Comparison of ENCODE assay signal across 8 cellular contexts in the genomic region with DNA sequence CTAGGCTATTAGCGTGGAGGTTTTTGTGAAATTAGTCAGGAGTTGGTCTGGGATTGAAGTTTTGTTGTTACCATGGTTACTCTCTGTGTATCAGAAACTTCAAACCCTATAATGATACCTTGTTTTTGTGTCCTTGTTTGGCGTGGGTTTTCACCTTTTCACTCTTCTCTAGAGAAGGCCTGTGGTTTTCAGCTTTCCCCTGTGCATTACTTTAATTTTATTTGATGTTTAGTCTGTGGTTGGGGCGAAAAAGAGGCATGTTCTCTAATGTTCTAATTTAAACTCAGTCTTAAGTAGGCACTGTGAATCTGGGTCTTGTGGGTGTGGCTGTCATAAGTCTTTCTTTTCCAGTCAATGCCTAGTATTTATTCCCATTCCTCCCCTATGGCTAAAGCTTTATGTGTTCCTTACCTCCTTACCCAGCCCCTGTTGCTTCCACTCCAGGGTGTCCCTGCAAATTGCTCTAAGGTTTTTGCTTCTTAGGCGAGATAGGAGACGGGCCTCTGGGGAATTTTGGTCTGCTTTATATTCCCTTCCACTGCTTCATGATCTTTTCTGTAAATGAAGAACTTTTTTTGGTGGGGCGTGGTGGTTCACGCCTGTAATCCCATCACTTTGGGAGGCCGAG.
A peak's percentile ranks its signal among the peaks of the same experiment; 100 is the strongest.
DNase-seq lines count a peak whose midpoint lies in the region; ATAC-seq lines count a peak whose summit lies in the region.

No MANE protein-coding gene starts in this region.

- DNase-seq in HAP-1 (ENCODE audit: low spot score in 2 of 2) (peak; percentile 24 to 32), M059J (ENCODE audit: low read depth) (peak; percentile 60), mesenchymal stem cell (peak; percentile 6), NCI-H2171 (lab: John Stamatoyannopoulos, UW) (no peak)
- DNase-seq in stimulated activated CD4-positive, alpha-beta T cell treated with anti-CD3 and anti-CD28 coated beads, Interleukin-4, amount 100 ng/mL, for 1 hour: no peak

- no peak overlapping the region for H2BK120ac ChIP-seq in mesenchymal stem cell (ENCODE audit: low read depth, low read length)

- no peak overlapping the region for H3K23ac ChIP-seq in mesenchymal stem cell (ENCODE audit: low read length in 2 of 2)

- H3K4me1 ChIP-seq in HAP-1 (peaks cover 22% of the 10 kb centered on the region), mesenchymal stem cell (ENCODE audit: control insufficient read depth, insufficient read depth, low read depth, low read length) (no peaks in the 10 kb centered on the region)

- H3K14ac ChIP-seq in mesenchymal stem cell (ENCODE audit: low read length in 2 of 2): no peak overlapping the region

- no peak overlapping the region for H2BK5ac ChIP-seq in mesenchymal stem cell (ENCODE audit: low read depth, low read length, poor library complexity, severe bottlenecking)

- 98% methylated on average over 5 of the region's 8 CpGs for WGBS in mesenchymal stem cell

- H4K91ac ChIP-seq in mesenchymal stem cell (ENCODE audit: low read length): no peak overlapping the region

- H3K27me3 ChIP-seq in HAP-1 (ENCODE audit: low read depth) (no peaks in the 10 kb centered on the region), mesenchymal stem cell (ENCODE audit: control insufficient read depth in 1 of 2, insufficient read depth in 1 of 2, low read length in 2 of 2) (no peaks in the 10 kb centered on the region)

- H3K27ac ChIP-seq in mesenchymal stem cell (ENCODE audit: low read length, poor library complexity, severe bottlenecking): no peak overlapping the region

- no peak overlapping the region for H3K18ac ChIP-seq in mesenchymal stem cell (ENCODE audit: low read depth in 1 of 2, low read length in 2 of 2)

- H2BK15ac ChIP-seq in mesenchymal stem cell (ENCODE audit: low read depth, poor library complexity, severe bottlenecking): no peak overlapping the region

- H3K4ac ChIP-seq in mesenchymal stem cell (ENCODE audit: low read depth in 1 of 2, low read length in 2 of 2): no peak overlapping the region

- H3K9ac ChIP-seq in mesenchymal stem cell (ENCODE audit: low read length): no peak overlapping the region

- peak; percentile 82 for ATAC-seq in GM18867 (IDR thresholded peaks at IDR 0.05; ENCODE audit: unreplicated experiment)
- ATAC-seq in GM21619 (IDR thresholded peaks at IDR 0.05; ENCODE audit: unreplicated experiment): no peak
- no peak for ATAC-seq in GM19397 (IDR thresholded peaks at IDR 0.05; ENCODE audit: unreplicated experiment)

- H2BK12ac ChIP-seq in mesenchymal stem cell (ENCODE audit: low read length in 2 of 2): no peak overlapping the region

- H3K9me3 ChIP-seq in HAP-1: no peaks in the 10 kb centered on the region
- no peaks in the 10 kb centered on the region for H3K9me3 ChIP-seq in mesenchymal stem cell (ENCODE audit: control insufficient read depth, low read length)

- in situ Hi-C loops in HAP-1 (cut with MboI; ENCODE audit: low sequenced_read_pairs): no loop called here

- no peak overlapping the region for H2AK5ac ChIP-seq in mesenchymal stem cell (ENCODE audit: low read length, severe bottlenecking)

- H3K79me1 ChIP-seq in mesenchymal stem cell (replicated peaks; ENCODE audit: low read length, poor library complexity, severe bottlenecking): no peaks in the 10 kb centered on the region

- H2AFZ ChIP-seq in mesenchymal stem cell (ENCODE audit: low read depth, low read length): no peak overlapping the region

- no peak overlapping the region for H4K8ac ChIP-seq in mesenchymal stem cell (ENCODE audit: low read length)

- H3K4me3 ChIP-seq in HAP-1: no peak overlapping the region
- no peak overlapping the region for H3K4me3 ChIP-seq in mesenchymal stem cell (ENCODE audit: insufficient read depth in 1 of 2, low read depth in 1 of 2, low read length in 2 of 2)

- no peaks in the 10 kb centered on the region; the same call in 1 of the 2 replicates for H3K36me3 ChIP-seq in HAP-1 (replicated peaks)
- H3K36me3 ChIP-seq in mesenchymal stem cell (ENCODE audit: control insufficient read depth in 1 of 2, insufficient read depth in 2 of 2, low read depth in 1 of 2, low read length in 2 of 2): peaks cover 0 to 2% of the 10 kb centered on the region in 2 experiments

- H3K4me2 ChIP-seq in mesenchymal stem cell (ENCODE audit: low read length, poor library complexity, severe bottlenecking): no peak overlapping the region

Comparison
In these comparisons a context has a peak if more than half of its experiments do, and no peak if none do; other contexts are left out.
1. DNase-seq: peak in HAP-1 (2 of 2), M059J (single experiment) and mesenchymal stem cell (single experiment); none in NCI-H2171 (single experiment) and stimulated activated CD4-positive, alpha-beta T cell treated with anti-CD3 and anti-CD28 coated beads, Interleukin-4, amount 100 ng/mL, for 1 hour (single experiment).